Comparison of ENCODE assay signal across 8 cellular contexts in genomic region chr14:50542941-50543418, GRCh38. TPM values are rescaled to one million over a fixed set of nuclear protein-coding genes. Genes with fewer than 3 reads are reported as not detected.
DNase-seq lines count a peak whose midpoint lies in the region; ATAC-seq and TF ChIP-seq lines count a peak whose summit lies in the region.

No MANE protein-coding gene starts in this region.

- H3K4me3 ChIP-seq in heart left ventricle (no peak overlapping the region), fibroblast of villous mesenchyme (ENCODE audit: low read depth, low read length) (no peak overlapping the region), psoas muscle (no peak overlapping the region)

- no peak overlapping the region for H3K27ac ChIP-seq in heart left ventricle
- peak overlapping the region; percentile 43 for H3K27ac ChIP-seq in psoas muscle

- TF ChIP-seq CTCF in heart left ventricle (IDR thresholded peaks at IDR 0.05), result peak; percentile 32 to 63 (median 50)
- peak; percentile 55 for TF ChIP-seq CTCF in fibroblast of villous mesenchyme (IDR thresholded peaks at IDR 0.05; ENCODE audit: insufficient read depth, low read depth, low read length)
- TF ChIP-seq CTCF in psoas muscle (IDR thresholded peaks at IDR 0.05), result peak; percentile 55

- H3K36me3 ChIP-seq in heart left ventricle (no peaks in the 10 kb centered on the region), psoas muscle (ENCODE audit: insufficient read depth in 1 of 2, low read depth in 1 of 2) (no peaks in the 10 kb centered on the region)

- H3K9me3 ChIP-seq in heart left ventricle (no peaks in the 10 kb centered on the region), psoas muscle (no peaks in the 10 kb centered on the region)

- intact Hi-C loops in heart left ventricle (cut with DNase I), result loop anchor here in 4 of 10 donors (2.0 to 5.0 kb wide), 2 partner anchors 234 kb away; no protein-coding TSS in a partner anchor
- intact Hi-C loops in Right ventricle myocardium inferior (cut with DNase I), result no loop called here
- intact Hi-C loops in psoas muscle (cut with DNase I), result loop anchor here (5.0 kb wide), 1 partner anchor 229 kb away; no protein-coding TSS in a partner anchor

- ATAC-seq in heart left ventricle (peak in 2 of 4 donors; percentile 18 to 60), Right ventricle myocardium inferior (no peak), HG02759 (IDR thresholded peaks at IDR 0.05; ENCODE audit: unreplicated experiment) (peak; percentile 66), psoas muscle (peak; percentile 56 to 71 (median 66)), HG03039 (IDR thresholded peaks at IDR 0.05; ENCODE audit: unreplicated experiment) (no peak)

- no peak for DNase-seq in heart left ventricle
- no peak for DNase-seq in Right ventricle myocardium inferior (ENCODE audit: missing footprints)
- peak; percentile 64 for DNase-seq in NCI-H2196 (lab: John Stamatoyannopoulos, UW; ENCODE audit: unreplicated experiment)
- DNase-seq in activated CD4-positive, alpha-beta T cell treated with anti-CD3 and anti-CD28 coated beads for 48 hours, result peak; percentile 52
- peak; percentile 61 for DNase-seq in fibroblast of villous mesenchyme (ENCODE audit: low read depth)
- no peak for DNase-seq in psoas muscle

- no peaks in the 10 kb centered on the region for H3K27me3 ChIP-seq in heart left ventricle
- no peaks in the 10 kb centered on the region for H3K27me3 ChIP-seq in psoas muscle (ENCODE audit: insufficient read depth in 3 of 3, low read length in 2 of 3)

- no peak for TF ChIP-seq POLR2A in heart left ventricle (IDR thresholded peaks at IDR 0.05)

- H3K4me1 ChIP-seq in heart left ventricle (peaks cover 0 to 6% (median 0%) of the 10 kb centered on the region in 12 donors), psoas muscle (peaks cover 11% of the 10 kb centered on the region)

- 6 to 16% (median 16%) methylated on average over 2 of the region's 2 CpGs for WGBS in heart left ventricle, 4 donors
- 3 to 5% (median 4%) methylated on average over 2 of the region's 2 CpGs for WGBS in psoas muscle, 3 donors

RNA-seq across cellular contexts. Expression of gene MAP4K5, which starts 10.6 kb away (rescaled TPM):
- 10 to 100 TPM in 8 of 9 donors, 1 to 10 TPM in 1; 9.0 to 43.3 (median 16.6) TPM for total RNA-seq in heart left ventricle
- 10 to 100 TPM in 1 of 2 donors, 1 to 10 TPM in 1; 4.7 to 17.0 TPM for polyA plus RNA-seq in heart left ventricle
- total RNA-seq in Right ventricle myocardium inferior, result 14.3 TPM
- 94.4 and 109 TPM in 2 replicates for total RNA-seq in fibroblast of villous mesenchyme
- total RNA-seq in psoas muscle, result 10 to 100 TPM; 12.9 to 17.1 (median 15.6) TPM
- polyA plus RNA-seq in psoas muscle, result 10 to 100 TPM in 2 of 3 donors, 1 to 10 TPM in 1; 4.8 to 14.6 (median 12.0) TPM

RNA-seq across cellular contexts. Expression of gene ATL1, which starts 17.0 kb away (rescaled TPM):
- 1 to 10 TPM in 5 of 9 donors, under 1 TPM in 4; 0.28 to 3.1 (median 1.1) TPM for total RNA-seq in heart left ventricle
- under 1 TPM; 0.30 to 0.67 TPM for polyA plus RNA-seq in heart left ventricle
- total RNA-seq in Right ventricle myocardium inferior, result 1.1 TPM
- total RNA-seq in fibroblast of villous mesenchyme, result 2.6 and 6.9 TPM in 2 replicates
- total RNA-seq in psoas muscle, result 1 to 10 TPM in 1 of 4 donors, under 1 TPM in 3; 0.48 to 1.4 (median 0.73) TPM
- polyA plus RNA-seq in psoas muscle, result under 1 TPM; 0.43 to 0.94 (median 0.44) TPM

Comparison
In these comparisons a context has a peak if more than half of its experiments do, and no peak if none do; other contexts are left out.
1. ATAC-seq: peak in HG02759 (single experiment) and psoas muscle (4 of 4); none in Right ventricle myocardium inferior (single experiment) and HG03039 (single experiment).
2. DNase-seq: peak in NCI-H2196 (single experiment), activated CD4-positive, alpha-beta T cell treated with anti-CD3 and anti-CD28 coated beads for 48 hours (single experiment) and fibroblast of villous mesenchyme (single experiment); none in heart left ventricle (0 of 5), Right ventricle myocardium inferior (single experiment) and psoas muscle (0 of 2).
3. Peak in every context shown above with its lines, with median percentiles within 50 percentile points of each other: CTCF ChIP-seq.